ENCODE assay signal across 34 cellular contexts in genomic region chr17:9874722-9875121, GRCh38. TPM values are rescaled to one million over a fixed set of nuclear protein-coding genes. Genes with fewer than 3 reads are reported as not detected.
DNase-seq lines count a peak whose midpoint lies in the region; ATAC-seq and TF ChIP-seq lines count a peak whose summit lies in the region.
"Had no signal": no experiment of that assay in that cellular context is flagged by ENCODE, and none has a peak within 500 bp of the region (broad histone marks: within the 10 kb centered on the region; RNA-seq: fewer than 3 reads in every experiment).

No MANE protein-coding gene starts in this region.

- H3K4me3 ChIP-seq in Panc1 (ENCODE audit: low read depth in 2 of 2, low read length in 2 of 2) = no peak overlapping the region
- no peak overlapping the region for H3K4me3 ChIP-seq in esophagus muscularis mucosa
- H3K4me3 ChIP-seq in sigmoid colon = no peak overlapping the region
- H3K4me3 ChIP-seq: heart left ventricle, right lobe of liver, thyroid gland had no signal

- no peak for DNase-seq in Panc1 (ENCODE audit: low read depth, low spot score)
- DNase-seq in esophagus muscularis mucosa (ENCODE audit: extremely low spot score) = no peak
- no peak for DNase-seq in sigmoid colon
- DNase-seq in sciatic nerve (ENCODE audit: low spot score) = no peak
- DNase-seq: activated CD4-positive, alpha-beta T cell treated with anti-CD3 and anti-CD28 coated beads, Interleukin-2, amount 10 ng/mL, durations not matched to agents 24 days and 14 days; activated gamma-delta T cell; activated naive CD8-positive, alpha-beta T cell treated with anti-CD3 and anti-CD28 coated beads, Interleukin-2, amount 50 U/mL, for 24 hours; activated T-cell treated with anti-CD3 and anti-CD28 coated beads, Interleukin-2, amount 50 U/mL, for 24 hours; BE2C; DMS53; effector CD8-positive, alpha-beta T cell; heart left ventricle; left cardiac atrium; NCI-H1048; NCI-H187 treated with DMSO at 0.1 percent for 48 hours; NCI-H2171 treated with DMSO at 0.1 percent for 48 hours; NCI-H524; right lobe of liver; SHP77 treated with DMSO at 0.1 percent for 48 hours; stimulated activated naive CD4-positive, alpha-beta T cell treated with Interleukin-2 at 50 U/mL for 16 hours; SW 1271; T-helper 9 cell; thyroid gland had no signal

- H3K36me3 ChIP-seq in Panc1 (ENCODE audit: control insufficient read depth, insufficient read depth, low read length) (no peaks in the 10 kb centered on the region), esophagus muscularis mucosa (no peaks in the 10 kb centered on the region), sigmoid colon (no peaks in the 10 kb centered on the region)
- H3K36me3 ChIP-seq: BE2C, brain microvascular endothelial cell, heart left ventricle, neutrophil, right lobe of liver, thyroid gland had no signal

- no peaks in the 10 kb centered on the region for H3K9me3 ChIP-seq in Panc1 (ENCODE audit: control insufficient read depth, insufficient read depth, low read depth, low read length)
- H3K9me3 ChIP-seq in esophagus muscularis mucosa = no peaks in the 10 kb centered on the region
- H3K9me3 ChIP-seq in sigmoid colon = no peaks in the 10 kb centered on the region
- H3K9me3 ChIP-seq: BE2C, heart left ventricle, neutrophil, right lobe of liver, thyroid gland had no signal

- no peak for ATAC-seq in Panc1
- ATAC-seq in GM21367 (IDR thresholded peaks at IDR 0.05; ENCODE audit: unreplicated experiment) = no peak
- ATAC-seq in GM19035 (IDR thresholded peaks at IDR 0.05; ENCODE audit: unreplicated experiment) = no peak
- ATAC-seq in sciatic nerve = no peak
- ATAC-seq in GM21423 (IDR thresholded peaks at IDR 0.05; ENCODE audit: unreplicated experiment) = no peak
- ATAC-seq: activated naive CD8-positive, alpha-beta T cell treated with anti-CD3 and anti-CD28 coated beads, Interleukin-2, amount 50 U/mL, for 24 hours had no signal

- TF ChIP-seq EP300 in esophagus muscularis mucosa (IDR thresholded peaks at IDR 0.05) (no peak), sigmoid colon (IDR thresholded peaks at IDR 0.05) (no peak)

- peak; percentile 11 for TF ChIP-seq CTCF in C4-2B (conservative IDR thresholded peaks at IDR 0.05)
- TF ChIP-seq CTCF in Panc1 (IDR thresholded peaks at IDR 0.05) = 0 out of 2 replicates have a peak, but pooled peaks have one; percentile 7
- peak in 1 of 3 experiments; percentile 7 for TF ChIP-seq CTCF in esophagus muscularis mucosa (IDR thresholded peaks at IDR 0.05)
- TF ChIP-seq CTCF in sigmoid colon (IDR thresholded peaks at IDR 0.05) = no peak

- BruUV-seq in Panc1 (replicated peaks; lab: Mats Ljungman, UMichigan) = no TSS peak

- CTCF ChIA-PET in Panc1 (lab: Charles Lee) = no interaction called here

- H3K4me1 ChIP-seq in Panc1 (ENCODE audit: control insufficient read depth, insufficient read depth, low read length) = no peaks in the 10 kb centered on the region
- H3K4me1 ChIP-seq in esophagus muscularis mucosa = peaks cover 0 to 29% (median 22%) of the 10 kb centered on the region in 4 donors
- peaks cover 0 to 16% (median 10%) of the 10 kb centered on the region in 4 donors for H3K4me1 ChIP-seq in sigmoid colon
- H3K4me1 ChIP-seq: BE2C, right lobe of liver, thyroid gland had no signal

- H3K27me3 ChIP-seq in Panc1 (ENCODE audit: control insufficient read depth, insufficient read depth, low read length) = no peaks in the 10 kb centered on the region
- H3K27me3 ChIP-seq in esophagus muscularis mucosa = no peaks in the 10 kb centered on the region
- no peaks in the 10 kb centered on the region for H3K27me3 ChIP-seq in sigmoid colon
- H3K27me3 ChIP-seq: BE2C, brain microvascular endothelial cell, right lobe of liver, thyroid gland had no signal

- POLR2A ChIA-PET in Panc1 (lab: Charles Lee) = no interaction called here

- WGBS in esophagus muscularis mucosa = 70% methylated on average over 3 of the region's 3 CpGs
- 76 to 77% methylated on average over 3 of the region's 3 CpGs for WGBS in sigmoid colon, 2 donors

- H3K27ac ChIP-seq in C4-2B (no peak overlapping the region), Panc1 (ENCODE audit: low read length) (no peak overlapping the region), esophagus muscularis mucosa (replicated peaks in 1 of 4) (peak overlapping the region; percentile 30 to 62 (median 55)), sigmoid colon (peak overlapping the region; percentile 28 to 54 (median 48))
- H3K27ac ChIP-seq: brain microvascular endothelial cell, neutrophil, right lobe of liver, thyroid gland, VCaP had no signal

- intact Hi-C loops in Panc1 (cut with micrococcal nuclease; ENCODE audit: unreplicated experiment) (loop anchor here (1.0 kb wide), 1 partner anchor 17 kb away; no protein-coding TSS in a partner anchor), esophagus muscularis mucosa (cut with DNase I) (loop anchor here (5.0 kb wide), 1 partner anchor 47 kb away; the partner anchor contains the start of gene GLP2R), sigmoid colon (cut with DNase I) (no loop called here), sciatic nerve (cut with DNase I) (no loop called here)

- TF ChIP-seq POLR2A in esophagus muscularis mucosa (IDR thresholded peaks at IDR 0.05; ENCODE audit: low read depth) (no peak), sigmoid colon (IDR thresholded peaks at IDR 0.05) (no peak)

- in situ Hi-C loops in Panc1 (cut with HindIII; ENCODE audit: low pct_unique_long_range_greater_than_20kb, low sequenced_read_pairs) = no loop called here

RNA-seq across cellular contexts. Expression of gene RCVRN, which starts 30.3 kb away (rescaled TPM):
- total RNA-seq in Panc1 (2021; ENCODE audit: unreplicated experiment) (not detected), esophagus muscularis mucosa (under 1 TPM in 1 of 4 donors, not detected in 3; 0.52 TPM), sigmoid colon (1 to 10 TPM in 1 of 4 donors, under 1 TPM in 3; 0.27 to 1.2 (median 0.46) TPM), sciatic nerve (1.0 TPM)
- not detected for polyA plus RNA-seq in Panc1 (2012; ENCODE audit: insufficient read length)
- polyA plus RNA-seq in sigmoid colon = under 1 TPM in 1 of 3 donors, not detected in 2; 0.07 TPM
- total RNA-seq: activated CD4-positive, alpha-beta T cell treated with anti-CD3 and anti-CD28 coated beads, Interleukin-2, amount 10 ng/mL, durations not matched to agents 24 days and 14 days; epithelial cell of proximal tubule; LHCN-M2; myocyte; right lobe of liver; thyroid gland had no signal

RNA-seq across cellular contexts. Expression of gene GLP2R, which starts 49.0 kb away (rescaled TPM):
- total RNA-seq in Panc1 (2021; ENCODE audit: unreplicated experiment) = 0.08 TPM
- 0.15 TPM for polyA plus RNA-seq in Panc1 (2012; ENCODE audit: insufficient read length)
- 10 to 100 TPM in 3 of 4 donors, 1 to 10 TPM in 1; 9.1 to 16.6 (median 14.6) TPM for total RNA-seq in esophagus muscularis mucosa
- total RNA-seq in sigmoid colon = 10 to 100 TPM; 28.5 to 56.2 (median 50.8) TPM
- polyA plus RNA-seq in sigmoid colon = 10 to 100 TPM in 1 of 3 donors, 1 to 10 TPM in 1, under 1 TPM in 1; 0.89 to 15.0 (median 5.5) TPM
- 0.18 TPM for total RNA-seq in sciatic nerve
- total RNA-seq: activated CD4-positive, alpha-beta T cell treated with anti-CD3 and anti-CD28 coated beads, Interleukin-2, amount 10 ng/mL, durations not matched to agents 24 days and 14 days; LHCN-M2; myocyte had no signal

RNA-seq across cellular contexts. Expression of gene GSG1L2, which starts 52.8 kb away (rescaled TPM):
- total RNA-seq in Panc1 (2021; ENCODE audit: unreplicated experiment) (not detected), esophagus muscularis mucosa (not detected), sigmoid colon (not detected), sciatic nerve (not detected)
- not detected for polyA plus RNA-seq in Panc1 (2012; ENCODE audit: insufficient read length)
- polyA plus RNA-seq in sigmoid colon = not detected
- total RNA-seq: activated CD4-positive, alpha-beta T cell treated with anti-CD3 and anti-CD28 coated beads, Interleukin-2, amount 10 ng/mL, durations not matched to agents 24 days and 14 days; epithelial cell of proximal tubule; heart left ventricle; left cardiac atrium; LHCN-M2; myocyte; posterior vena cava; right lobe of liver; thyroid gland had no signal
- polyA plus RNA-seq: heart left ventricle had no signal

Comparison
In these comparisons a context has a peak if more than half of its experiments do, and no peak if none do; other contexts are left out.
1. H3K27ac ChIP-seq: peak in esophagus muscularis mucosa (4 of 4) and sigmoid colon (4 of 4); none in C4-2B (single experiment) and Panc1 (single experiment).
2. CTCF ChIP-seq: peak in C4-2B (single experiment) and Panc1 (single experiment); none in sigmoid colon (0 of 4).
3. intact Hi-C loops: an anchor here in Panc1 (1.0 kb wide) and esophagus muscularis mucosa (5.0 kb wide); none called in sigmoid colon and sciatic nerve.